In genomic region chr9:115730845-115731244, GRCh38 we compare ENCODE assay signal across 36 cellular contexts.
A peak's percentile ranks its signal among the peaks of the same experiment; 100 is the strongest.
DNase-seq lines count a peak whose midpoint lies in the region; ATAC-seq and TF ChIP-seq lines count a peak whose summit lies in the region.
"Had no signal": no experiment of that assay in that cellular context is flagged by ENCODE, and none has a peak within 500 bp of the region (broad histone marks: within the 10 kb centered on the region; RNA-seq: fewer than 3 reads in every experiment).

No MANE protein-coding gene starts in this region.

- H3K27me3 Mint-ChIP-seq in neural progenitor cell (ENCODE audit: insufficient read depth, low read depth): no peaks in the 10 kb centered on the region
- no peaks in the 10 kb centered on the region for H3K27me3 Mint-ChIP-seq in stimulated activated memory B cell treated with anti-CD40 and anti-IgM and Interleukin-4, amounts not matched to agents 10 μg/mL and 1 μg/mL and 100 μg/mL, for 72 hours
- H3K27me3 Mint-ChIP-seq: activated CD4-positive, alpha-beta memory T cell treated with anti-CD3 and anti-CD28 coated beads, Interleukin-2, amount 10 ng/mL, durations not matched to agents 7 days and 5 days; activated naive CD4-positive, alpha-beta T cell treated with anti-CD3 and anti-CD28 coated beads, Interleukin-2, amount 50 U/mL, for 24 hours; activated T-helper 17 cell treated with anti-CD3 and anti-CD28 coated beads, Interleukin-2, amount 50 U/mL, for 72 hours; effector memory CD8-positive, alpha-beta T cell; IgD-negative memory B cell; naive B cell had no signal

- peaks cover 9% of the 10 kb centered on the region for H3F3A ChIP-seq in neural progenitor cell (ENCODE audit: low read depth)

- no peak overlapping the region for H3K27ac Mint-ChIP-seq in neural progenitor cell
- H3K27ac Mint-ChIP-seq in stimulated activated memory B cell treated with anti-CD40 and anti-IgM and Interleukin-4, amounts not matched to agents 10 μg/mL and 1 μg/mL and 100 μg/mL, for 72 hours: no peak overlapping the region
- H3K27ac Mint-ChIP-seq: activated CD4-positive, alpha-beta memory T cell treated with anti-CD3 and anti-CD28 coated beads, Interleukin-2, amount 10 ng/mL, durations not matched to agents 7 days and 5 days; activated naive CD4-positive, alpha-beta T cell treated with anti-CD3 and anti-CD28 coated beads, Interleukin-2, amount 50 U/mL, for 24 hours; activated T-helper 17 cell treated with anti-CD3 and anti-CD28 coated beads, Interleukin-2, amount 50 U/mL, for 72 hours; effector memory CD8-positive, alpha-beta T cell; IgD-negative memory B cell; naive B cell had no signal

- no peaks in the 10 kb centered on the region for H3K36me3 ChIP-seq in neural progenitor cell
- H3K36me3 ChIP-seq: BLaER1, cardiac muscle cell, gastroesophageal sphincter, spleen, upper lobe of right lung had no signal

- no peak overlapping the region for H3K9ac ChIP-seq in neural progenitor cell
- H3K9ac ChIP-seq: BLaER1 had no signal

- peak overlapping the region; percentile 10 for H2AFZ ChIP-seq in neural progenitor cell (replicated peaks)

- TF ChIP-seq CTCF in neural progenitor cell (IDR thresholded peaks at IDR 0.05) (no peak), GM13976 (IDR thresholded peaks at IDR 0.05; ENCODE audit: borderline replicate concordance, control extremely low read depth, extremely low read depth, insufficient read depth, missing control alignments) (no peak)

- H3K4me3 Mint-ChIP-seq in neural progenitor cell: no peak overlapping the region
- no peak overlapping the region for H3K4me3 Mint-ChIP-seq in stimulated activated memory B cell treated with anti-CD40 and anti-IgM and Interleukin-4, amounts not matched to agents 10 μg/mL and 1 μg/mL and 100 μg/mL, for 72 hours
- H3K4me3 Mint-ChIP-seq: activated CD4-positive, alpha-beta memory T cell treated with anti-CD3 and anti-CD28 coated beads, Interleukin-2, amount 10 ng/mL, durations not matched to agents 7 days and 5 days; activated naive CD4-positive, alpha-beta T cell treated with anti-CD3 and anti-CD28 coated beads, Interleukin-2, amount 50 U/mL, for 24 hours; activated T-helper 17 cell treated with anti-CD3 and anti-CD28 coated beads, Interleukin-2, amount 50 U/mL, for 72 hours; effector memory CD8-positive, alpha-beta T cell; IgD-negative memory B cell; naive B cell had no signal

- no peaks in the 10 kb centered on the region for H3K27me3 ChIP-seq in neural progenitor cell
- H3K27me3 ChIP-seq: BLaER1, cardiac muscle cell, gastroesophageal sphincter, spleen, upper lobe of right lung had no signal

- no peak overlapping the region for H3K4me3 ChIP-seq in neural progenitor cell
- H3K4me3 ChIP-seq: BLaER1, cardiac muscle cell, gastroesophageal sphincter, spleen, upper lobe of right lung had no signal

- no peaks in the 10 kb centered on the region for H3K79me2 ChIP-seq in neural progenitor cell (ENCODE audit: low read depth)

- peak; percentile 13 for DNase-seq in ELR (ENCODE audit: low read depth)
- DNase-seq in MV-4-11 (lab: John Stamatoyannopoulos, UW): peak; percentile 18
- DNase-seq in neural progenitor cell (ENCODE audit: low spot score): no peak
- no peak for DNase-seq in GM13976 (ENCODE audit: low spot score)
- DNase-seq in pons (ENCODE audit: low spot score): no peak
- DNase-seq: activated CD4-positive, alpha-beta memory T cell treated with anti-CD3 and anti-CD28 coated beads, Interleukin-2, amount 10 ng/mL, durations not matched to agents 7 days and 5 days; activated CD4-positive, alpha-beta T cell treated with anti-CD3 and anti-CD28 coated beads for 1 hour; activated CD8-positive, alpha-beta memory T cell treated with anti-CD3 and anti-CD28 coated beads, Interleukin-2, amount 50 U/mL, for 48 hours; anterior cingulate cortex; Caco-2; cortex of kidney; DMS79 treated with DMSO at 0.1 percent for 48 hours; effector memory CD8-positive, alpha-beta T cell; erythroblast; GOT3; hypothalamus; MM.1S; naive B cell; NCI-H1436; NCI-H446 treated with DMSO at 0.1 percent for 48 hours; NCI-H82; occipital lobe; spleen; stimulated activated CD4-positive, alpha-beta T cell treated with anti-CD3 and anti-CD28 coated beads, Interleukin-2, amount 100 ng/mL, for 48 hours; T-helper 2 cell; upper lobe of right lung had no signal

- H3K4me1 ChIP-seq in neural progenitor cell: peaks cover 12% of the 10 kb centered on the region
- H3K4me1 ChIP-seq: BLaER1, Caco-2, gastroesophageal sphincter, spleen, upper lobe of right lung had no signal

- peak overlapping the region; percentile 66 for H3K27ac ChIP-seq in neural progenitor cell
- H3K27ac ChIP-seq: BLaER1, cardiac muscle cell, gastroesophageal sphincter, spleen, upper lobe of right lung had no signal

- H3K9me3 ChIP-seq in neural progenitor cell (ENCODE audit: low read depth): peaks cover 6% of the 10 kb centered on the region
- H3K9me3 ChIP-seq: Caco-2 had no signal

- H3K4me1 Mint-ChIP-seq in neural progenitor cell: peaks cover 2% of the 10 kb centered on the region
- no peaks in the 10 kb centered on the region for H3K4me1 Mint-ChIP-seq in stimulated activated memory B cell treated with anti-CD40 and anti-IgM and Interleukin-4, amounts not matched to agents 10 μg/mL and 1 μg/mL and 100 μg/mL, for 72 hours
- H3K4me1 Mint-ChIP-seq: activated CD4-positive, alpha-beta memory T cell treated with anti-CD3 and anti-CD28 coated beads, Interleukin-2, amount 10 ng/mL, durations not matched to agents 7 days and 5 days; activated naive CD4-positive, alpha-beta T cell treated with anti-CD3 and anti-CD28 coated beads, Interleukin-2, amount 50 U/mL, for 24 hours; activated T-helper 17 cell treated with anti-CD3 and anti-CD28 coated beads, Interleukin-2, amount 50 U/mL, for 72 hours; IgD-negative memory B cell; naive B cell had no signal

- H4K20me1 ChIP-seq in neural progenitor cell (ENCODE audit: low read depth): no peaks in the 10 kb centered on the region
- H4K20me1 ChIP-seq: BLaER1 had no signal

- H3K9me3 Mint-ChIP-seq in neural progenitor cell: peaks cover 14% of the 10 kb centered on the region
- peaks cover 19% of the 10 kb centered on the region for H3K9me3 Mint-ChIP-seq in stimulated activated memory B cell treated with anti-CD40 and anti-IgM and Interleukin-4, amounts not matched to agents 10 μg/mL and 1 μg/mL and 100 μg/mL, for 72 hours

- in situ Hi-C loops in GM13976 (cut with MboI; ENCODE audit: low sequenced_read_pairs, unreplicated experiment): no loop called here

- no peaks in the 10 kb centered on the region for H3K36me3 Mint-ChIP-seq in neural progenitor cell
- H3K36me3 Mint-ChIP-seq in stimulated activated memory B cell treated with anti-CD40 and anti-IgM and Interleukin-4, amounts not matched to agents 10 μg/mL and 1 μg/mL and 100 μg/mL, for 72 hours: no peaks in the 10 kb centered on the region

- ATAC-seq in esophagus mucosa (peak; percentile 35), GM18870 (IDR thresholded peaks at IDR 0.05; ENCODE audit: unreplicated experiment) (no peak)
- no peak for ATAC-seq in stimulated activated memory B cell treated with anti-CD40 and anti-IgM and Interleukin-4, amounts not matched to agents 10 μg/mL and 1 μg/mL and 100 μg/mL, for 72 hours
- ATAC-seq: activated T-helper 17 cell treated with anti-CD3 and anti-CD28 coated beads, Interleukin-2, amount 50 U/mL, for 72 hours; effector memory CD8-positive, alpha-beta T cell; gastroesophageal sphincter; left lobe of liver; upper lobe of right lung had no signal

- H3K4me2 ChIP-seq in neural progenitor cell: peak overlapping the region; percentile 16
- H3K4me2 ChIP-seq: BLaER1 had no signal

Comparison
In these comparisons a context has a peak if more than half of its experiments do, and no peak if none do; other contexts are left out.
1. DNase-seq: peak in ELR (single experiment) and MV-4-11 (single experiment); none in neural progenitor cell (single experiment), GM13976 (single experiment) and pons (single experiment).